In the genomic region with DNA sequence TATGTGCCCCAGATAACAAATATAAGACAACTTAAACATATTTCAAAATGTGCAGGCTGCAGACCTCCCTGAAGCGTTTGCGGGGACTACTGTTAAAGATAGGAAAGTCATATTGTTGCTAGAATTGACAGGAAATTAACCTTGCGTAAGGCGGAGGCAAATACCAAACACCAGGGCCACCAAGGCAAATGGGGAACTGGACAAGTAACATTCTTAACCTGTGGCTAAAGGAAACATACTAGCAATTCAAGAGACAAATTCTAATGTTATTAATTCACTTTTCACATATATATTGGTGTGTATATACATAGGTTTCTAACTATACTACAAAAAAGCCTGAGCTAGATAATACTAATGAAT, we compare ENCODE assay signal across 14 cellular contexts. TPM values are rescaled to one million over a fixed set of nuclear protein-coding genes. Genes with fewer than 3 reads are reported as not detected.
DNase-seq lines count a peak whose midpoint lies in the region; ATAC-seq and TF ChIP-seq lines count a peak whose summit lies in the region.
"Had no signal": no experiment of that assay in that cellular context is flagged by ENCODE, and none has a peak within 500 bp of the region (broad histone marks: within the 10 kb centered on the region; RNA-seq: fewer than 3 reads in every experiment).

No MANE protein-coding gene starts in this region.

- H3K9me3 Mint-ChIP-seq in stimulated activated naive B cell treated with anti-CD40 and anti-IgM and Interleukin-4, amounts not matched to agents 10 μg/mL and 1 μg/mL and 100 μg/mL, for 72 hours: no peaks in the 10 kb centered on the region
- H3K9me3 Mint-ChIP-seq: memory B cell had no signal

- H3K36me3 Mint-ChIP-seq in stimulated activated naive B cell treated with anti-CD40 and anti-IgM and Interleukin-4, amounts not matched to agents 10 μg/mL and 1 μg/mL and 100 μg/mL, for 72 hours: no peaks in the 10 kb centered on the region
- H3K36me3 Mint-ChIP-seq: memory B cell had no signal

- POLR2A ChIA-PET in RWPE1 (lab: Yijun Ruan, JAX; ENCODE audit: low non-redundant PET): no interaction called here

- CTCF ChIA-PET in RWPE1 (lab: Yijun Ruan, JAX): interaction anchor here (0.6 to 2.4 kb wide), 4 partner anchors 32 to 264 kb away, joined by 3 to 19 read pairs (median 6); no protein-coding TSS in a partner anchor

- no peak for TF ChIP-seq EP300 in esophagus muscularis mucosa (IDR thresholded peaks at IDR 0.05)

- peaks cover 24 to 28% (median 26%) of the 10 kb centered on the region in 4 donors for H3K4me1 ChIP-seq in esophagus muscularis mucosa

- H3K4me3 ChIP-seq in esophagus muscularis mucosa: peak overlapping the region in 3 of 4 donors; percentile 43 to 55 (median 49)

- H3K36me3 ChIP-seq in esophagus muscularis mucosa: no peaks in the 10 kb centered on the region
- H3K36me3 ChIP-seq: ovary, thoracic aorta had no signal

- TF ChIP-seq CTCF in RWPE1 (conservative IDR thresholded peaks at IDR 0.05; ENCODE audit: low read depth): peak; percentile 42
- no peak for TF ChIP-seq CTCF in esophagus muscularis mucosa (IDR thresholded peaks at IDR 0.05)

- peak overlapping the region; percentile 56 for H3K27ac Mint-ChIP-seq in stimulated activated naive B cell treated with anti-CD40 and anti-IgM and Interleukin-4, amounts not matched to agents 10 μg/mL and 1 μg/mL and 100 μg/mL, for 72 hours
- H3K27ac Mint-ChIP-seq: memory B cell had no signal

- DNase-seq in cardiac septum (ENCODE audit: low spot score) (peak; percentile 2), Right ventricle myocardium inferior (ENCODE audit: missing footprints) (no peak), RWPE1 (ENCODE audit: low spot score) (no peak), esophagus muscularis mucosa (ENCODE audit: extremely low spot score) (no peak), amniotic stem cell (lab: John Stamatoyannopoulos, UW) (no peak)
- no peak for DNase-seq in stimulated activated naive B cell treated with anti-CD40 and anti-IgM and Interleukin-4, amounts not matched to agents 10 μg/mL and 1 μg/mL and 100 μg/mL, for 72 hours
- DNase-seq: NCI-H2171 had no signal

- H3K9me3 ChIP-seq in esophagus muscularis mucosa: no peaks in the 10 kb centered on the region
- H3K9me3 ChIP-seq: ovary, thoracic aorta had no signal

- H3K27ac ChIP-seq in RWPE1 (no peak overlapping the region), esophagus muscularis mucosa (replicated peaks in 1 of 4) (no peak overlapping the region)
- H3K27ac ChIP-seq: thoracic aorta had no signal

- intact Hi-C loops in cardiac septum (cut with DNase I): loop anchor here (1.0 to 5.0 kb wide), 2 partner anchors 52 to 101 kb away; a partner anchor contains a TSS
- intact Hi-C loops in Right ventricle myocardium inferior (cut with DNase I): loop anchor here (1.0 to 2.0 kb wide), 2 partner anchors 31 to 53 kb away; no protein-coding TSS in a partner anchor
- intact Hi-C loops in esophagus muscularis mucosa (cut with DNase I): loop anchor here (1.0 kb wide), 1 partner anchor 31 kb away; no protein-coding TSS in a partner anchor

- peak overlapping the region; percentile 73 to 78 for H3K4me3 Mint-ChIP-seq in stimulated activated naive B cell treated with anti-CD40 and anti-IgM and Interleukin-4, amounts not matched to agents 10 μg/mL and 1 μg/mL and 100 μg/mL, for 72 hours

- peaks cover 9 to 34% of the 10 kb centered on the region in 2 donors for H3K4me1 Mint-ChIP-seq in stimulated activated naive B cell treated with anti-CD40 and anti-IgM and Interleukin-4, amounts not matched to agents 10 μg/mL and 1 μg/mL and 100 μg/mL, for 72 hours

- H3K27me3 Mint-ChIP-seq in stimulated activated naive B cell treated with anti-CD40 and anti-IgM and Interleukin-4, amounts not matched to agents 10 μg/mL and 1 μg/mL and 100 μg/mL, for 72 hours: peaks cover 43 to 66% of the 10 kb centered on the region in 2 donors

- peaks cover 10 to 81% (median 38%) of the 10 kb centered on the region in 4 donors for H3K27me3 ChIP-seq in esophagus muscularis mucosa
- H3K27me3 ChIP-seq: ovary had no signal

- ATAC-seq in Right ventricle myocardium inferior: no peak
- ATAC-seq in stimulated activated naive B cell treated with anti-CD40 and anti-IgM and Interleukin-4, amounts not matched to agents 10 μg/mL and 1 μg/mL and 100 μg/mL, for 72 hours (replicated peaks): no peak
- ATAC-seq in GM18858 (IDR thresholded peaks at IDR 0.05; ENCODE audit: unreplicated experiment): no peak
- ATAC-seq in GM19463 (IDR thresholded peaks at IDR 0.05; ENCODE audit: unreplicated experiment): no peak

- WGBS in esophagus muscularis mucosa: 43% methylated on average over 4 of the region's 4 CpGs

- no peak for TF ChIP-seq POLR2A in esophagus muscularis mucosa (IDR thresholded peaks at IDR 0.05; ENCODE audit: low read depth)

RNA-seq across cellular contexts. Expression of a gene that starts 6.8 kb away (rescaled TPM):
- total RNA-seq in cardiac septum (0.43 TPM), Right ventricle myocardium inferior (1.4 TPM), esophagus muscularis mucosa (1 to 10 TPM in 3 of 4 donors, under 1 TPM in 1; 0.83 to 5.1 (median 2.2) TPM)
- total RNA-seq: dermis blood vessel endothelial cell had no signal

RNA-seq across cellular contexts. Expression of a gene that starts 15.9 kb away (rescaled TPM):
- total RNA-seq in cardiac septum: 0.16 TPM
- 0.35 TPM for total RNA-seq in Right ventricle myocardium inferior
- total RNA-seq in esophagus muscularis mucosa: 1 to 10 TPM in 1 of 4 donors, under 1 TPM in 2, not detected in 1; 0.45 to 1.0 (median 0.99) TPM
- total RNA-seq: dermis blood vessel endothelial cell, HT-29 had no signal

RNA-seq across cellular contexts. Expression of a gene that starts 24.8 kb away (rescaled TPM):
- total RNA-seq in cardiac septum: 15.5 TPM
- 14.6 TPM for total RNA-seq in Right ventricle myocardium inferior
- total RNA-seq in esophagus muscularis mucosa: 10 to 100 TPM; 22.6 to 32.8 (median 26.4) TPM

RNA-seq across cellular contexts. Expression of a gene that starts 34.5 kb away (rescaled TPM):
- total RNA-seq in cardiac septum: 91.4 TPM
- total RNA-seq in Right ventricle myocardium inferior: 116 TPM
- total RNA-seq in esophagus muscularis mucosa: 10 to 100 TPM; 73.5 to 98.0 (median 85.2) TPM

RNA-seq across cellular contexts. Expression of a gene that starts 46.5 kb away (rescaled TPM):
- total RNA-seq in cardiac septum (not detected), Right ventricle myocardium inferior (not detected), esophagus muscularis mucosa (not detected)
- total RNA-seq: dermis blood vessel endothelial cell, HT-29, thoracic aorta had no signal
